32 cellular contexts compared by ENCODE assay signal in genomic region chr20:3180319-3180718, GRCh38.
"Had no signal": no experiment of that assay in that cellular context is flagged by ENCODE, and none has a peak within 500 bp of the region (broad histone marks: within the 10 kb centered on the region; RNA-seq: fewer than 3 reads in every experiment).

No MANE protein-coding gene starts in this region.

- H3K9me3 Mint-ChIP-seq: activated B cell treated with CpG ODN at 0.5 μM for 24 hours; activated CD4-positive, alpha-beta memory T cell treated with anti-CD3 and anti-CD28 coated beads for 36 hours; activated naive CD4-positive, alpha-beta T cell treated with anti-CD3 and anti-CD28 coated beads, Interleukin-2, amount 10 ng/mL, durations not matched to agents 7 days and 5 days; activated naive CD8-positive, alpha-beta T cell treated with anti-CD3 and anti-CD28 coated beads for 36 hours; central memory CD8-positive, alpha-beta T cell; T-helper 1 cell treated with Interleukin-12 subunit alpha and Interleukin-12 subunit beta and Interleukin-4 antibody, amounts not matched to agents 30 μg/mL and 1 μg/mL, for 36 hours; T-helper 2 cell treated with Interferon-gamma antibody and Interleukin-4, amounts not matched to agents 5 μg/mL and 100 μg/mL, for 36 hours had no signal

- H3K4me1 ChIP-seq: ascending aorta, Peyer's patch, SJSA1 had no signal

- H3K27me3 ChIP-seq: ascending aorta, cardiac muscle cell, Peyer's patch, SJSA1 had no signal

- H3K27ac Mint-ChIP-seq: activated B cell treated with CpG ODN at 0.5 μM for 24 hours; activated CD4-positive, alpha-beta memory T cell treated with anti-CD3 and anti-CD28 coated beads for 36 hours; activated CD8-positive, alpha-beta memory T cell treated with anti-CD3 and anti-CD28 coated beads, Interleukin-2, amount 10 ng/mL, durations not matched to agents 7 days and 5 days; activated naive CD4-positive, alpha-beta T cell treated with anti-CD3 and anti-CD28 coated beads, Interleukin-2, amount 10 ng/mL, durations not matched to agents 7 days and 5 days; activated naive CD8-positive, alpha-beta T cell treated with anti-CD3 and anti-CD28 coated beads for 36 hours; T-helper 1 cell treated with Interleukin-12 subunit alpha and Interleukin-12 subunit beta and Interleukin-4 antibody, amounts not matched to agents 30 μg/mL and 1 μg/mL, for 36 hours; T-helper 2 cell treated with Interferon-gamma antibody and Interleukin-4, amounts not matched to agents 5 μg/mL and 100 μg/mL, for 36 hours had no signal

- H3K4me3 Mint-ChIP-seq: activated B cell treated with CpG ODN at 0.5 μM for 24 hours; activated CD4-positive, alpha-beta memory T cell treated with anti-CD3 and anti-CD28 coated beads for 36 hours; activated CD8-positive, alpha-beta memory T cell treated with anti-CD3 and anti-CD28 coated beads, Interleukin-2, amount 10 ng/mL, durations not matched to agents 7 days and 5 days; activated naive CD4-positive, alpha-beta T cell treated with anti-CD3 and anti-CD28 coated beads, Interleukin-2, amount 10 ng/mL, durations not matched to agents 7 days and 5 days; activated naive CD8-positive, alpha-beta T cell treated with anti-CD3 and anti-CD28 coated beads for 36 hours; central memory CD8-positive, alpha-beta T cell; T-helper 1 cell treated with Interleukin-12 subunit alpha and Interleukin-12 subunit beta and Interleukin-4 antibody, amounts not matched to agents 30 μg/mL and 1 μg/mL, for 36 hours; T-helper 2 cell treated with Interferon-gamma antibody and Interleukin-4, amounts not matched to agents 5 μg/mL and 100 μg/mL, for 36 hours had no signal

- H3K36me3 Mint-ChIP-seq: activated CD4-positive, alpha-beta memory T cell treated with anti-CD3 and anti-CD28 coated beads for 36 hours; activated CD8-positive, alpha-beta memory T cell treated with anti-CD3 and anti-CD28 coated beads, Interleukin-2, amount 10 ng/mL, durations not matched to agents 7 days and 5 days; activated naive CD4-positive, alpha-beta T cell treated with anti-CD3 and anti-CD28 coated beads, Interleukin-2, amount 10 ng/mL, durations not matched to agents 7 days and 5 days; activated naive CD8-positive, alpha-beta T cell treated with anti-CD3 and anti-CD28 coated beads for 36 hours had no signal

- DNase-seq: activated B cell treated with CpG ODN at 0.5 μM for 24 hours; activated CD4-positive, alpha-beta memory T cell treated with anti-CD3 and anti-CD28 coated beads for 36 hours; activated CD4-positive, alpha-beta T cell treated with anti-CD3 and anti-CD28 coated beads for 4 hours; activated CD4-positive, alpha-beta T cell treated with anti-CD3 and anti-CD28 coated beads, Interleukin-2, amount 50 U/mL, for 1 hour; activated CD4-positive, CD25-positive, alpha-beta regulatory T cell treated with anti-CD3 and anti-CD28 coated beads, Interleukin-2, amount 50 U/mL, for 72 hours; activated CD8-positive, alpha-beta memory T cell treated with anti-CD3 and anti-CD28 coated beads, Interleukin-2, amount 10 ng/mL, durations not matched to agents 7 days and 5 days; activated CD8-positive, alpha-beta memory T cell treated with anti-CD3 and anti-CD28 coated beads, Interleukin-2, amount 50 U/mL, for 48 hours; activated effector memory CD4-positive, alpha-beta T cell treated with Interleukin-2 at 50 U/mL for 16 hours; activated naive CD4-positive, alpha-beta T cell treated with anti-CD3 and anti-CD28 coated beads, Interleukin-2, amount 10 ng/mL, durations not matched to agents 7 days and 5 days; activated naive CD8-positive, alpha-beta T cell treated with anti-CD3 and anti-CD28 coated beads for 36 hours; activated T-cell treated with anti-CD3 and anti-CD28 coated beads, Interleukin-2, amount 50 U/mL, for 48 hours; amygdala; NCI-H1105; NCI-H1417 treated with DMSO at 0.1 percent for 48 hours; NCI-H187 treated with DMSO at 0.1 percent for 48 hours; NCI-H2081 treated with DMSO at 0.1 percent for 48 hours; NCI-H226; NCI-H446 treated with DMSO at 0.1 percent for 48 hours; NCI-H524; NCI-H69; NK-92 treated with Interleukin-12 subunit alpha and Interleukin-12 subunit beta, amount 100 ng/mL, for 24 hours; PC-3; Peyer's patch; RPMI8226; SHP77 treated with DMSO at 0.1 percent for 48 hours; SK-N-SH had no signal

- ATAC-seq: activated CD8-positive, alpha-beta memory T cell treated with anti-CD3 and anti-CD28 coated beads, Interleukin-2, amount 10 ng/mL, durations not matched to agents 7 days and 5 days; PC-3 had no signal

- H3K9me3 ChIP-seq: ascending aorta, Peyer's patch, SJSA1, SK-N-SH had no signal

- H3K27ac ChIP-seq: ascending aorta, cardiac muscle cell, Peyer's patch, SJSA1 had no signal

- H3K4me3 ChIP-seq: ascending aorta, cardiac muscle cell, Peyer's patch, SJSA1 had no signal

- H3K4me2 ChIP-seq: SK-N-SH had no signal

- H3K27me3 Mint-ChIP-seq: activated naive CD8-positive, alpha-beta T cell treated with anti-CD3 and anti-CD28 coated beads for 36 hours had no signal

- H3K36me3 ChIP-seq: cardiac muscle cell, Peyer's patch, SJSA1 had no signal

- H3K9ac ChIP-seq: SK-N-SH had no signal

- H3K4me1 Mint-ChIP-seq: activated B cell treated with CpG ODN at 0.5 μM for 24 hours; activated CD8-positive, alpha-beta memory T cell treated with anti-CD3 and anti-CD28 coated beads, Interleukin-2, amount 10 ng/mL, durations not matched to agents 7 days and 5 days; activated naive CD8-positive, alpha-beta T cell treated with anti-CD3 and anti-CD28 coated beads for 36 hours; central memory CD8-positive, alpha-beta T cell had no signal
